ENCODE assay signal across 8 cellular contexts in genomic region chr4:80266267-80266901, GRCh38. TPM values are rescaled to one million over a fixed set of nuclear protein-coding genes. Genes with fewer than 3 reads are reported as not detected.
DNase-seq lines count a peak whose midpoint lies in the region; ATAC-seq and TF ChIP-seq lines count a peak whose summit lies in the region.

Gene FGF5, plus strand, starts transcription at chr4:80266664. Its CDS starts 161 bp downstream, at chr4:80266825.

- no peaks in the 10 kb centered on the region for H3K9me3 Mint-ChIP-seq in stimulated activated naive CD8-positive, alpha-beta T cell treated with anti-CD3 and anti-CD28 coated beads, Interleukin-15, Interleukin-2, amounts not matched to agents 100 ng/mL and 50 ng/mL, for 24 hours

- CTCF ChIA-PET in HEK293 (lab: Yijun Ruan, JAX): interaction anchor here (0.6 to 1.6 kb wide), 2 partner anchors 63 to 1314 kb away, joined by 3 read pairs; no protein-coding TSS in a partner anchor

- no peaks in the 10 kb centered on the region for H3K36me3 ChIP-seq in HEK293 (ENCODE audit: control insufficient read depth in 2 of 2, insufficient read depth in 1 of 2, low read length in 2 of 2)
- no peaks in the 10 kb centered on the region for H3K36me3 ChIP-seq in Peyer's patch

- peaks cover 83% of the 10 kb centered on the region for H3K27me3 Mint-ChIP-seq in stimulated activated naive CD8-positive, alpha-beta T cell treated with anti-CD3 and anti-CD28 coated beads, Interleukin-15, Interleukin-2, amounts not matched to agents 100 ng/mL and 50 ng/mL, for 24 hours

- H3K27ac ChIP-seq in HEK293 (ENCODE audit: extremely low read depth, low read depth, low read length) (peak within 1 kb of the TSS; percentile 26; the same call in 1 of the 2 replicates), Peyer's patch (peak within 1 kb of the TSS in 1 of 4 donors; percentile 76)

- no peaks in the 10 kb centered on the region for H3K36me3 Mint-ChIP-seq in stimulated activated naive CD8-positive, alpha-beta T cell treated with anti-CD3 and anti-CD28 coated beads, Interleukin-15, Interleukin-2, amounts not matched to agents 100 ng/mL and 50 ng/mL, for 24 hours (ENCODE audit: low read depth)

- no peaks in the 10 kb centered on the region for H3K9me3 ChIP-seq in HEK293 (ENCODE audit: control insufficient read depth, insufficient read depth, low read depth, low read length)
- no peaks in the 10 kb centered on the region for H3K9me3 ChIP-seq in Peyer's patch

- H3K4me3 ChIP-seq in HEK293 (ENCODE audit: low read depth, low read length) (peak within 1 kb of the TSS; percentile 60), Peyer's patch (peak within 1 kb of the TSS; percentile 2 to 51 (median 28))

- POLR2A ChIA-PET in HEK293 (lab: Yijun Ruan, JAX): interaction anchor here (0.6 to 1.9 kb wide), 5 partner anchors 18 to 56 kb away, joined by 3 to 8 read pairs (median 4); no protein-coding TSS in a partner anchor

- DNase-seq in DMS53 (lab: John Stamatoyannopoulos, UW) (peak; percentile 83), Peyer's patch (peak in 1 of 3 donors; percentile 49), cerebellar cortex (ENCODE audit: low spot score) (peak; percentile 93), kidney glomerular epithelial cell (lab: John Stamatoyannopoulos, UW) (peak; percentile 63)

- H3K27me3 ChIP-seq in Peyer's patch: peaks cover 0 to 26% of the 10 kb centered on the region in 2 donors

- TF ChIP-seq CTCF in HEK293 (tag by site-specific recombination; IDR thresholded peaks at IDR 0.05) (no peak), Peyer's patch (IDR thresholded peaks at IDR 0.05) (no peak)

- no peaks in the 10 kb centered on the region for H3K4me1 ChIP-seq in HEK293 (ENCODE audit: control insufficient read depth, insufficient read depth, low read length)
- peaks cover 0 to 11% (median 0%) of the 10 kb centered on the region in 4 donors for H3K4me1 ChIP-seq in Peyer's patch

- no peak within 1 kb of the TSS for H3K27ac Mint-ChIP-seq in stimulated activated naive CD8-positive, alpha-beta T cell treated with anti-CD3 and anti-CD28 coated beads, Interleukin-15, Interleukin-2, amounts not matched to agents 100 ng/mL and 50 ng/mL, for 24 hours

- peaks cover 25% of the 10 kb centered on the region for H3K4me1 Mint-ChIP-seq in stimulated activated naive CD8-positive, alpha-beta T cell treated with anti-CD3 and anti-CD28 coated beads, Interleukin-15, Interleukin-2, amounts not matched to agents 100 ng/mL and 50 ng/mL, for 24 hours (ENCODE audit: low read depth)

- ATAC-seq in HG03469 (IDR thresholded peaks at IDR 0.05; ENCODE audit: unreplicated experiment) (no peak), HG03175 (IDR thresholded peaks at IDR 0.05; ENCODE audit: unreplicated experiment) (no peak)

- no peak for TF ChIP-seq POLR2A in Peyer's patch (IDR thresholded peaks at IDR 0.05)

- peak within 1 kb of the TSS; percentile 73 for H3K4me3 Mint-ChIP-seq in stimulated activated naive CD8-positive, alpha-beta T cell treated with anti-CD3 and anti-CD28 coated beads, Interleukin-15, Interleukin-2, amounts not matched to agents 100 ng/mL and 50 ng/mL, for 24 hours

TF ChIP-seq in HEK293, 187 proteins besides CTCF, POLR2A, EP300 and RAD21 (continues in another document):
- TF ChIP-seq ZNF529 (tag by site-specific recombination; IDR thresholded peaks at IDR 0.05; ENCODE audit: insufficient replicate concordance) (no peak), ZNF335 (tag by site-specific recombination; conservative IDR thresholded peaks at IDR 0.05) (peak; percentile 85), ZNF837 (tag by site-specific recombination; IDR thresholded peaks at IDR 0.05) (no peak), ZNF530 (tag by site-specific recombination; IDR thresholded peaks at IDR 0.05; ENCODE audit: low read depth) (no peak), ZFHX2 (tag by site-specific recombination; conservative IDR thresholded peaks at IDR 0.05) (peak; percentile 85), GLIS1 (tag by site-specific recombination; IDR thresholded peaks at IDR 0.05) (peak; percentile 79), ZNF398 (tag by site-specific recombination; IDR thresholded peaks at IDR 0.05) (peak; percentile 92), FEZF1 (tag by site-specific recombination; IDR thresholded peaks at IDR 0.05) (no peak), ZNF664 (tag by site-specific recombination; IDR thresholded peaks at IDR 0.05) (no peak), ZNF416 (tag by site-specific recombination; IDR thresholded peaks at IDR 0.05) (no peak), PRDM4 (tag by site-specific recombination; IDR thresholded peaks at IDR 0.05) (no peak), ZNF2 (tag by site-specific recombination; IDR thresholded peaks at IDR 0.05) (0 out of 2 replicates have a peak, but pooled peaks have one; percentile 16), PATZ1 (tag by site-specific recombination; IDR thresholded peaks at IDR 0.05) (peak; percentile 80; the same call in 1 of the 2 replicates), ZNF701 (tag by site-specific recombination; IDR thresholded peaks at IDR 0.05) (no peak), ZNF623 (tag by site-specific recombination; IDR thresholded peaks at IDR 0.05) (no peak), ZFP37 (tag by site-specific recombination; IDR thresholded peaks at IDR 0.05) (0 out of 2 replicates have a peak, but pooled peaks have one; percentile 20), ZNF513 (tag by site-specific recombination; IDR thresholded peaks at IDR 0.05) (peak; percentile 93), ZBTB1 (tag by site-specific recombination; IDR thresholded peaks at IDR 0.05) (no peak), KLF1 (tag by site-specific recombination; IDR thresholded peaks at IDR 0.05) (peak; percentile 21; the same call in 1 of the 2 replicates), ZNF174 (tag by site-specific recombination; IDR thresholded peaks at IDR 0.05) (no peak), ZNF580 (tag by site-specific recombination; IDR thresholded peaks at IDR 0.05) (no peak)

RNA-seq across cellular contexts. Expression of gene FGF5, which starts in this region (rescaled TPM):
- total RNA-seq in Peyer's patch: not detected
